24 cellular contexts compared by ENCODE assay signal in the genomic region with DNA sequence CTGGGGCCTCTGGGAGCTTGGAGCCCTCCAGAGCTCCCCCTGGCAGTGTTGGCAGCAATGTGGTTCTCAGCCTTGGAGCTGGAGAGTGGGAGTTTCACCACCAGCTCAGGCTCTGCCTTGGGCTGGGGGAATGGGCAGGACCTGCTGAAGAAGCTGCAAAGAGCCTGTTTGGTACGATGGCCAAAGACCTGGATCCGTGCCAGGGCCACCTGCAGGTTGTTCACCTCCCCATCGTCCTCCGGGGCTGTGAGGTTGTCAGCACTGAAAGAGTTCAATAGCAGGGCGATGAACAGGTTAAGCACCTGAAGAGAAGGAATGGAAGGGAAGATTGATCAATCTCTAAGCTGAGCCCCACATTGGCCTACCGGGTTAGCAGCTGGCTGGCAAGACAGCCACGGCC.
"Had no signal": no experiment of that assay in that cellular context is flagged by ENCODE, and none has a peak within 500 bp of the region (broad histone marks: within the 10 kb centered on the region; RNA-seq: fewer than 3 reads in every experiment).

No MANE protein-coding gene starts in this region.

- H3K9me3 ChIP-seq: esophagus muscularis mucosa, gastroesophageal sphincter, heart left ventricle, neutrophil, pancreas, spleen, testis, tibial artery had no signal

- DNase-seq: dorsolateral prefrontal cortex; effector CD4-positive, alpha-beta T cell; foreskin keratinocyte; heart left ventricle; hippocampal formation; kidney glomerular epithelial cell; naive B cell; retina; spleen; stimulated activated CD4-positive, alpha-beta T cell treated with anti-CD3 and anti-CD28 coated beads, Interleukin-4, amount 100 ng/mL, for 4 hours; stimulated activated naive CD8-positive, alpha-beta T cell treated with anti-CD3 and anti-CD28 coated beads, Interleukin-15, Interleukin-2, amounts not matched to agents 100 U/mL and 50 U/mL, for 24 hours; substantia nigra; testis; tibial artery had no signal

- FAIRE-seq: colon, islet of Langerhans, pancreas had no signal

- H3K27me3 ChIP-seq: foreskin keratinocyte, heart left ventricle, pancreas, testis, tibial artery had no signal

- H3K4me3 ChIP-seq: dorsolateral prefrontal cortex, esophagus muscularis mucosa, gastroesophageal sphincter, heart left ventricle, lung, pancreas, spleen, testis, tibial artery had no signal

- ATAC-seq: foreskin keratinocyte; gastroesophageal sphincter; heart left ventricle; natural killer cell treated with Interleukin-12 subunit alpha and Interleukin-12 subunit beta and Interleukin-15 and Interleukin-18, amount 100 ng/mL, for 72 hours; pancreas; sciatic nerve; stimulated activated memory B cell treated with anti-CD40 and anti-IgM and Interleukin-4, amounts not matched to agents 10 μg/mL and 1 μg/mL and 100 μg/mL, for 72 hours; stimulated activated naive CD8-positive, alpha-beta T cell treated with anti-CD3 and anti-CD28 coated beads, Interleukin-15, Interleukin-2, amounts not matched to agents 100 U/mL and 50 U/mL, for 24 hours had no signal

- H3K4me1 ChIP-seq: foreskin keratinocyte, gastroesophageal sphincter, pancreas, spleen, testis had no signal

- H3K36me3 ChIP-seq: esophagus muscularis mucosa, gastroesophageal sphincter, heart left ventricle, neutrophil, pancreas, spleen, tibial artery had no signal

- H3K27ac ChIP-seq: dorsolateral prefrontal cortex, esophagus muscularis mucosa, foreskin keratinocyte, gastroesophageal sphincter, neutrophil, pancreas, spleen, testis, tibial artery had no signal
